In the genomic region with DNA sequence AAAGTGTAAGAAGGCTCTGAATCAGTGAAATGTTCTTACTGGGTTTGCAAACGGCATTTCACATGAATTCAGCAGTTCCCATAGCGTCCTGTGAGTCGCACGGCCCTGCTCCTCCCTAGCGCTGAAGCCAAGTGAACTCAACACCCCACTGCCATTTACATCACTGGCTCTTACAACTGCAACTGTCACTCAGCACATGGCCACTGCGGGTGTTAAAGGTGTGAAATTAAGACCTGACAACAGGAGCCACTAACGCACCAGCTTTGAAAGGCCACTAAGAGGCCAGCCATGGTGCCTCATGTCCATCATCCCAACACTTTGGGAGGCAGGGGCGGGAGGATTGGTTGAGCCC, we compare ENCODE assay signal across 12 cellular contexts. TPM values are rescaled to one million over a fixed set of nuclear protein-coding genes. Genes with fewer than 3 reads are reported as not detected.
DNase-seq lines count a peak whose midpoint lies in the region; ATAC-seq and TF ChIP-seq lines count a peak whose summit lies in the region.
"Had no signal": no experiment of that assay in that cellular context is flagged by ENCODE, and none has a peak within 500 bp of the region (broad histone marks: within the 10 kb centered on the region; RNA-seq: fewer than 3 reads in every experiment).

No MANE protein-coding gene starts in this region.

- H3K4me1 Mint-ChIP-seq in stimulated activated naive CD8-positive, alpha-beta T cell treated with anti-CD3 and anti-CD28 coated beads, Interleukin-15, Interleukin-2, amounts not matched to agents 100 ng/mL and 50 ng/mL, for 24 hours (ENCODE audit: low read depth) = peaks cover 9% of the 10 kb centered on the region
- no peaks in the 10 kb centered on the region for H3K4me1 Mint-ChIP-seq in GM23338
- H3K4me1 Mint-ChIP-seq: CD4-positive, CD25-positive, alpha-beta regulatory T cell had no signal

- intact Hi-C loops in left ventricle myocardium superior (cut with micrococcal nuclease) = no loop called here

- no peaks in the 10 kb centered on the region for H3K4me1 ChIP-seq in right atrium auricular region
- H3K4me1 ChIP-seq in GM23338 (ENCODE audit: insufficient read depth) = no peaks in the 10 kb centered on the region

- no peak overlapping the region for H3K4me3 Mint-ChIP-seq in stimulated activated naive CD8-positive, alpha-beta T cell treated with anti-CD3 and anti-CD28 coated beads, Interleukin-15, Interleukin-2, amounts not matched to agents 100 ng/mL and 50 ng/mL, for 24 hours
- no peak overlapping the region for H3K4me3 Mint-ChIP-seq in GM23338
- H3K4me3 Mint-ChIP-seq: CD4-positive, CD25-positive, alpha-beta regulatory T cell had no signal

- no peaks in the 10 kb centered on the region for H3K27me3 ChIP-seq in right atrium auricular region
- H3K27me3 ChIP-seq in GM23338 (ENCODE audit: insufficient read depth) = no peaks in the 10 kb centered on the region

- no peaks in the 10 kb centered on the region for H3K9me2 ChIP-seq in GM23338 (ENCODE audit: insufficient read depth)

- no peak overlapping the region for H2AFZ ChIP-seq in GM23338

- no peak overlapping the region for H3K4me2 ChIP-seq in GM23338

- no peaks in the 10 kb centered on the region for H3K36me3 ChIP-seq in right atrium auricular region
- H3K36me3 ChIP-seq in GM23338 (ENCODE audit: insufficient read depth) = no peaks in the 10 kb centered on the region

- H4K20me1 ChIP-seq in GM23338 (replicated peaks; ENCODE audit: insufficient read depth) = no peaks in the 10 kb centered on the region

- no peaks in the 10 kb centered on the region for H3K9me3 Mint-ChIP-seq in stimulated activated naive CD8-positive, alpha-beta T cell treated with anti-CD3 and anti-CD28 coated beads, Interleukin-15, Interleukin-2, amounts not matched to agents 100 ng/mL and 50 ng/mL, for 24 hours
- peaks cover 2% of the 10 kb centered on the region; the same call in 1 of the 3 replicates for H3K9me3 Mint-ChIP-seq in GM23338

- H3K9me3 ChIP-seq in right atrium auricular region = no peaks in the 10 kb centered on the region

- no peak for DNase-seq in left ventricle myocardium superior
- no peak for DNase-seq in right atrium auricular region (ENCODE audit: low spot score)
- DNase-seq in NOMO-1 treated with dmso at 0.1 percent for 144 hours (lab: John Stamatoyannopoulos, UW; ENCODE audit: unreplicated experiment) = peak; percentile 17
- no peak for DNase-seq in epithelial cell of prostate (ENCODE audit: low read depth, low spot score)
- DNase-seq in NCI-H1694 treated with DMSO at 0.1 percent for 48 hours (lab: John Stamatoyannopoulos, UW) = no peak
- no peak for DNase-seq in GF-D8 (lab: John Stamatoyannopoulos, UW)
- no peak for DNase-seq in GM23338 (ENCODE audit: low spot score)
- DNase-seq: activated gamma-delta T cell treated with Interleukin-2 at 50 U/mL for 16 hours, NCI-H1417 treated with DMSO at 0.1 percent for 48 hours had no signal

- TF ChIP-seq CTCF in right atrium auricular region (IDR thresholded peaks at IDR 0.05) (no peak), GM23338 (conservative IDR thresholded peaks at IDR 0.05; ENCODE audit: low read depth in 2 of 2) (no peak)

- no peaks in the 10 kb centered on the region for H3F3A ChIP-seq in GM23338 (replicated peaks; ENCODE audit: low read depth)

- H3K27ac Mint-ChIP-seq in stimulated activated naive CD8-positive, alpha-beta T cell treated with anti-CD3 and anti-CD28 coated beads, Interleukin-15, Interleukin-2, amounts not matched to agents 100 ng/mL and 50 ng/mL, for 24 hours = peak overlapping the region; percentile 55
- no peak overlapping the region for H3K27ac Mint-ChIP-seq in GM23338
- H3K27ac Mint-ChIP-seq: CD4-positive, CD25-positive, alpha-beta regulatory T cell had no signal

- H3K79me2 ChIP-seq in GM23338 (replicated peaks; ENCODE audit: insufficient read depth) = no peaks in the 10 kb centered on the region

- peaks cover 32% of the 10 kb centered on the region for H3K27me3 Mint-ChIP-seq in stimulated activated naive CD8-positive, alpha-beta T cell treated with anti-CD3 and anti-CD28 coated beads, Interleukin-15, Interleukin-2, amounts not matched to agents 100 ng/mL and 50 ng/mL, for 24 hours
- H3K27me3 Mint-ChIP-seq in GM23338 (ENCODE audit: insufficient read depth, low read depth, poor library complexity) = peaks cover 3% of the 10 kb centered on the region

- no peak overlapping the region for H3K27ac ChIP-seq in right atrium auricular region
- peak overlapping the region; percentile 53 for H3K27ac ChIP-seq in epithelial cell of prostate
- H3K27ac ChIP-seq in GM23338 (ENCODE audit: low read depth) = no peak overlapping the region

- no peaks in the 10 kb centered on the region for H3K36me3 Mint-ChIP-seq in stimulated activated naive CD8-positive, alpha-beta T cell treated with anti-CD3 and anti-CD28 coated beads, Interleukin-15, Interleukin-2, amounts not matched to agents 100 ng/mL and 50 ng/mL, for 24 hours (ENCODE audit: low read depth)
- H3K36me3 Mint-ChIP-seq in GM23338 (ENCODE audit: low read depth) = no peaks in the 10 kb centered on the region
- H3K36me3 Mint-ChIP-seq: CD4-positive, CD25-positive, alpha-beta regulatory T cell had no signal

- H3K4me3 ChIP-seq in right atrium auricular region = no peak overlapping the region
- no peak overlapping the region for H3K4me3 ChIP-seq in GM23338
- H3K4me3 ChIP-seq: skin epidermis had no signal

- peak; percentile 19 for ATAC-seq in left ventricle myocardium superior
- ATAC-seq in GM23338 = no peak

TF ChIP-seq in GM23338, 12 proteins besides CTCF, POLR2A, EP300 and RAD21:
- no peak for TF ChIP-seq ETS1 (IDR thresholded peaks at IDR 0.05)

RNA-seq across cellular contexts. Expression of gene RNF212, which starts 31.7 kb away (rescaled TPM):
- total RNA-seq in left ventricle myocardium superior (0.62 TPM), right atrium auricular region (1 to 10 TPM; 1.9 TPM)
- 11.8 and 20.6 TPM in 2 replicates for total RNA-seq in GM23338 (2014; rRNA removed; shearing (Covaris generic))
- polyA plus RNA-seq in GM23338 (2016; fragmentation: Nextera tagmentation; extraction: Ambion mirVana) = 17.0 and 19.7 TPM in 2 replicates
